In genomic region chr5:119267958-119268386, GRCh38 we compare ENCODE assay signal across 1 cellular context.
TF ChIP-seq lines count a peak whose summit lies in the region.

No MANE protein-coding gene starts in this region.

TF ChIP-seq in K562, 482 proteins besides CTCF, POLR2A, EP300 and RAD21 (continued from another document):
- TF ChIP-seq ZNF511 (CRISPR knock-in tag; IDR thresholded peaks at IDR 0.05) (0 out of 2 replicates have a peak, but pooled peaks have one; percentile 63), TCF7L2 (IDR thresholded peaks at IDR 0.05; ENCODE audit: low read depth, low read length) (no peak), NFYB (IDR thresholded peaks at IDR 0.05; ENCODE audit: extremely low read depth, insufficient read length) (peak; percentile 12), TRIM24 (IDR thresholded peaks at IDR 0.05) (no peak), ZNF384 (IDR thresholded peaks at IDR 0.05; ENCODE audit: low read depth, low read length) (no peak), HDAC2 (IDR thresholded peaks at IDR 0.05) (no peak), PRPF4 (IDR thresholded peaks at IDR 0.05; ENCODE audit: insufficient read depth, low read depth, low read length, poor library complexity, severe bottlenecking) (no peak), ZBTB12 (CRISPR knock-in tag; IDR thresholded peaks at IDR 0.05) (peak; percentile 56; the same call in 1 of the 2 replicates), L3MBTL2 (IDR thresholded peaks at IDR 0.05) (peak; percentile 3; the same call in 1 of the 2 replicates), NCOA2 (IDR thresholded peaks at IDR 0.05; ENCODE audit: partially characterized antibody in 2 of 2) (no peak), RBBP5 (IDR thresholded peaks at IDR 0.05; ENCODE audit: borderline replicate concordance, insufficient read depth, low read length, poor library complexity, severe bottlenecking) (no peak), SP1 (CRISPR knock-in tag; IDR thresholded peaks at IDR 0.05) (no peak), KDM1A (IDR thresholded peaks at IDR 0.05) (no peak), NFRKB (IDR thresholded peaks at IDR 0.05; ENCODE audit: low read depth) (no peak), POLR2B (IDR thresholded peaks at IDR 0.05; ENCODE audit: low read depth, partially characterized antibody) (no peak), PCBP2 (IDR thresholded peaks at IDR 0.05; ENCODE audit: low read depth, low read length, poor library complexity, severe bottlenecking) (no peak), SRSF9 (IDR thresholded peaks at IDR 0.05; ENCODE audit: borderline replicate concordance, low read depth, low read length) (no peak)
